In the genomic region with DNA sequence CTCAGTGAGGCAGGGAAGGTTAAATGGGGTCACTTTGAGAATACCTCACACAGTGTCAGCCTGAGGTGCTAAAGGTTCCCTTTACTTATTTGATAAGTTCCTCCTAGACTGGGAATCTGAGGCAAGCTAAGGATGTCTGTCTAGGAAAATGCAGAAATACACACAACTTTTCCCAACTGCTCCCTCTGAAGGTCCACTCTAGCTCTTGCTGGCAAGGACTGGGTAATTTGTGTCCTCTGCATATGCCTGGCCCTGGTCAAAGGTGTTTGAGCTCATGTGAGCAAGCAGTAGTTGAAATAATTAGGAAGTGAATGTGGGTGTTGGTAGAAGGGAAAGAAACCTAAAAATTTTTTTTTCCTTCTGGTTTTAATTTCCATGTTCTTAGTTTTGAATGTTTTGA, we compare ENCODE assay signal across 9 cellular contexts. TPM values are rescaled to one million over a fixed set of nuclear protein-coding genes. Genes with fewer than 3 reads are reported as not detected.
DNase-seq lines count a peak whose midpoint lies in the region.
"Had no signal": no experiment of that assay in that cellular context is flagged by ENCODE, and none has a peak within 500 bp of the region (broad histone marks: within the 10 kb centered on the region; RNA-seq: fewer than 3 reads in every experiment).

No MANE protein-coding gene starts in this region.

- H3K4me1 Mint-ChIP-seq in dendritic cell treated with granulocyte-macrophage colony-stimulating factor and Interleukin-4, amounts not matched to agents 40 ng/mL and 50 ng/mL, for 4 days (ENCODE audit: low read depth) = peaks cover 15% of the 10 kb centered on the region
- H3K4me1 Mint-ChIP-seq in CD4-positive, alpha-beta memory T cell = peaks cover 9 to 32% (median 24%) of the 10 kb centered on the region in 4 donors

- POLR2A ChIA-PET in CD4-positive, alpha-beta memory T cell (lab: Charles Lee; ENCODE audit: partially characterized antibody) = interaction anchor here (0.6 kb wide), 1 partner anchor 12 kb away, joined by 4 read pairs; no protein-coding TSS in a partner anchor

- H3K79me1 ChIP-seq in mesendoderm (ENCODE audit: low read length) = no peaks in the 10 kb centered on the region

- no peaks in the 10 kb centered on the region for H3K4me1 ChIP-seq in mesendoderm (ENCODE audit: control insufficient read depth, low read depth, low read length)
- H3K4me1 ChIP-seq in CD4-positive, alpha-beta memory T cell (ENCODE audit: insufficient read depth, low read length) = no peaks in the 10 kb centered on the region

- H3K4me3 ChIP-seq in mesendoderm (ENCODE audit: low read length) = no peak overlapping the region
- no peak overlapping the region for H3K4me3 ChIP-seq in CD4-positive, alpha-beta memory T cell (ENCODE audit: low read length in 2 of 2)

- H3K27ac Mint-ChIP-seq in dendritic cell treated with granulocyte-macrophage colony-stimulating factor and Interleukin-4, amounts not matched to agents 40 ng/mL and 50 ng/mL, for 4 days = peak overlapping the region; percentile 55
- peak overlapping the region in 1 of 7 donors; percentile 7 for H3K27ac Mint-ChIP-seq in CD4-positive, alpha-beta memory T cell

- no peak overlapping the region for H3K4me2 ChIP-seq in mesendoderm (ENCODE audit: low read length)

- in situ Hi-C loops in KBM-7 (cut with MboI; ENCODE audit: low pct_unique_long_range_greater_than_20kb, low sequenced_read_pairs) = no loop called here

- no peak overlapping the region for H3K27ac ChIP-seq in mesendoderm (ENCODE audit: low read depth, low read length)
- H3K27ac ChIP-seq in CD4-positive, alpha-beta memory T cell (ENCODE audit: low read depth, low read length) = no peak overlapping the region

- peaks cover 4% of the 10 kb centered on the region for H3K79me2 ChIP-seq in mesendoderm (ENCODE audit: control insufficient read depth, insufficient read depth, low read length)

- H3K27me3 ChIP-seq in mesendoderm (ENCODE audit: insufficient read depth, low read length, poor library complexity) = no peaks in the 10 kb centered on the region
- H3K27me3 ChIP-seq in CD4-positive, alpha-beta memory T cell (ENCODE audit: insufficient read depth, low read length) = no peaks in the 10 kb centered on the region

- no peaks in the 10 kb centered on the region for H3K9me3 Mint-ChIP-seq in dendritic cell treated with granulocyte-macrophage colony-stimulating factor and Interleukin-4, amounts not matched to agents 40 ng/mL and 50 ng/mL, for 4 days
- no peaks in the 10 kb centered on the region for H3K9me3 Mint-ChIP-seq in CD4-positive, alpha-beta memory T cell
- H3K9me3 Mint-ChIP-seq: naive thymus-derived CD8-positive, alpha-beta T cell had no signal

- no peak overlapping the region for H3K18ac ChIP-seq in mesendoderm (ENCODE audit: low read length)

- H2AK5ac ChIP-seq in mesendoderm (ENCODE audit: low read length) = no peak overlapping the region

- H2BK120ac ChIP-seq in mesendoderm (ENCODE audit: low read depth, low read length) = no peak overlapping the region

- peak overlapping the region; percentile 55 for H3K4me3 Mint-ChIP-seq in dendritic cell treated with granulocyte-macrophage colony-stimulating factor and Interleukin-4, amounts not matched to agents 40 ng/mL and 50 ng/mL, for 4 days
- H3K4me3 Mint-ChIP-seq in CD4-positive, alpha-beta memory T cell = no peak overlapping the region

- H3K27me3 Mint-ChIP-seq in dendritic cell treated with granulocyte-macrophage colony-stimulating factor and Interleukin-4, amounts not matched to agents 40 ng/mL and 50 ng/mL, for 4 days = no peaks in the 10 kb centered on the region
- no peaks in the 10 kb centered on the region for H3K27me3 Mint-ChIP-seq in CD4-positive, alpha-beta memory T cell
- H3K27me3 Mint-ChIP-seq: naive thymus-derived CD8-positive, alpha-beta T cell had no signal

- H3K56ac ChIP-seq in mesendoderm (ENCODE audit: low read length) = no peak overlapping the region

- no peak overlapping the region for H3K4ac ChIP-seq in mesendoderm (ENCODE audit: low read depth, low read length)

- peaks cover 9% of the 10 kb centered on the region for H3K36me3 Mint-ChIP-seq in dendritic cell treated with granulocyte-macrophage colony-stimulating factor and Interleukin-4, amounts not matched to agents 40 ng/mL and 50 ng/mL, for 4 days (ENCODE audit: low read depth)
- peaks cover 5 to 13% of the 10 kb centered on the region in 2 donors for H3K36me3 Mint-ChIP-seq in CD4-positive, alpha-beta memory T cell

- intact Hi-C loops in dendritic cell treated with granulocyte-macrophage colony-stimulating factor and Interleukin-4, amounts not matched to agents 40 ng/mL and 50 ng/mL, for 4 days (cut with micrococcal nuclease) = no loop called here
- intact Hi-C loops in CD4-positive, alpha-beta memory T cell (cut with micrococcal nuclease) = no loop called here

- H4K8ac ChIP-seq in mesendoderm (ENCODE audit: low read depth, low read length) = no peak overlapping the region

- H3K36me3 ChIP-seq in mesendoderm (ENCODE audit: control insufficient read depth, insufficient read depth, low read length) = no peaks in the 10 kb centered on the region
- no peaks in the 10 kb centered on the region for H3K36me3 ChIP-seq in CD4-positive, alpha-beta memory T cell (ENCODE audit: insufficient read depth, low read length)

- no peak overlapping the region for H2BK15ac ChIP-seq in mesendoderm (replicated peaks; ENCODE audit: low read depth)

- no peak overlapping the region for H3K9ac ChIP-seq in mesendoderm (ENCODE audit: low read length)

- DNase-seq in AG20443 (ENCODE audit: low spot score) (peak; percentile 58), KBM-7 (peak; percentile 38), mesendoderm (peak; percentile 54), T-helper 2 cell (no peak), GM19238 (ENCODE audit: insufficient read length, low spot score) (no peak)
- no peak for DNase-seq in CD4-positive, alpha-beta memory T cell
- DNase-seq in stimulated activated CD4-positive, alpha-beta T cell treated with anti-CD3 and anti-CD28 coated beads, Interleukin-4, amount 100 ng/mL, for 4 hours = no peak
- DNase-seq: naive thymus-derived CD8-positive, alpha-beta T cell had no signal

- no peak overlapping the region for H4K5ac ChIP-seq in mesendoderm (ENCODE audit: low read length)

- H3K9me3 ChIP-seq in CD4-positive, alpha-beta memory T cell (ENCODE audit: control insufficient read depth in 1 of 2, low read length in 2 of 2) = no peaks in the 10 kb centered on the region

- CTCF ChIA-PET in CD4-positive, alpha-beta memory T cell (lab: Charles Lee; ENCODE audit: partially characterized antibody) = interaction anchor here (0.6 kb wide), 1 partner anchor 1310 kb away, joined by 3 read pairs; no protein-coding TSS in a partner anchor

- no peak overlapping the region for H2BK5ac ChIP-seq in mesendoderm (ENCODE audit: low read length)

- H3K23ac ChIP-seq in mesendoderm (ENCODE audit: low read length) = no peak overlapping the region

RNA-seq across cellular contexts. Expression of gene TXLNG, which starts 21.3 kb away (rescaled TPM):
- polyA plus RNA-seq in mesendoderm (2013, experiment 1 of 2) = 38.5 TPM
- polyA plus RNA-seq in mesendoderm (2013, experiment 2 of 2) = 38.7 TPM
- total RNA-seq in CD4-positive, alpha-beta memory T cell = 10 to 100 TPM; 17.8 to 19.8 TPM
- polyA plus RNA-seq in CD4-positive, alpha-beta memory T cell = 10 to 100 TPM in 1 of 2 donors, 1 to 10 TPM in 1; 9.4 to 20.2 TPM

Comparison
In these comparisons a context has a peak if more than half of its experiments do, and no peak if none do; other contexts are left out.
1. DNase-seq: peak in AG20443 (single experiment), KBM-7 (single experiment) and mesendoderm (single experiment); none in CD4-positive, alpha-beta memory T cell (0 of 5), T-helper 2 cell (0 of 5), stimulated activated CD4-positive, alpha-beta T cell treated with anti-CD3 and anti-CD28 coated beads, Interleukin-4, amount 100 ng/mL, for 4 hours (0 of 2) and GM19238 (single experiment).